In genomic region chr5:18216016-18216415, GRCh38 we compare ENCODE assay signal across 25 cellular contexts.
"Had no signal": no experiment of that assay in that cellular context is flagged by ENCODE, and none has a peak within 500 bp of the region (broad histone marks: within the 10 kb centered on the region; RNA-seq: fewer than 3 reads in every experiment).

No MANE protein-coding gene starts in this region.

- H3K4me3 Mint-ChIP-seq: activated CD4-positive, alpha-beta memory T cell treated with anti-CD3 and anti-CD28 coated beads for 36 hours; activated naive CD8-positive, alpha-beta T cell treated with anti-CD3 and anti-CD28 coated beads, Interleukin-2, amount 10 ng/mL, durations not matched to agents 7 days and 5 days; activated T-helper 17 cell treated with anti-CD3 and anti-CD28 coated beads, Interleukin-2, amount 50 U/mL, for 72 hours; brain; dendritic cell treated with granulocyte-macrophage colony-stimulating factor and Interleukin-4, amounts not matched to agents 40 ng/mL and 50 ng/mL, for 4 days; memory B cell; naive B cell; neural crest cell had no signal

- FAIRE-seq: TTC549 had no signal

- H3K4me1 Mint-ChIP-seq: activated naive CD8-positive, alpha-beta T cell treated with anti-CD3 and anti-CD28 coated beads, Interleukin-2, amount 10 ng/mL, durations not matched to agents 7 days and 5 days; activated T-helper 17 cell treated with anti-CD3 and anti-CD28 coated beads, Interleukin-2, amount 50 U/mL, for 72 hours; brain; memory B cell; naive B cell; neural crest cell had no signal

- H3K27me3 Mint-ChIP-seq: activated CD4-positive, alpha-beta memory T cell treated with anti-CD3 and anti-CD28 coated beads for 36 hours; activated naive CD8-positive, alpha-beta T cell treated with anti-CD3 and anti-CD28 coated beads, Interleukin-2, amount 10 ng/mL, durations not matched to agents 7 days and 5 days; activated T-helper 17 cell treated with anti-CD3 and anti-CD28 coated beads, Interleukin-2, amount 50 U/mL, for 72 hours; brain; dendritic cell treated with granulocyte-macrophage colony-stimulating factor and Interleukin-4, amounts not matched to agents 40 ng/mL and 50 ng/mL, for 4 days; memory B cell; naive B cell had no signal

- H3K4me3 ChIP-seq: esophagus muscularis mucosa, mucosa of descending colon, thyroid gland had no signal

- H3K36me3 Mint-ChIP-seq: activated CD4-positive, alpha-beta memory T cell treated with anti-CD3 and anti-CD28 coated beads for 36 hours; activated naive CD8-positive, alpha-beta T cell treated with anti-CD3 and anti-CD28 coated beads, Interleukin-2, amount 10 ng/mL, durations not matched to agents 7 days and 5 days; brain; memory B cell; naive B cell had no signal

- H3K27ac Mint-ChIP-seq: activated CD4-positive, alpha-beta memory T cell treated with anti-CD3 and anti-CD28 coated beads for 36 hours; activated naive CD8-positive, alpha-beta T cell treated with anti-CD3 and anti-CD28 coated beads, Interleukin-2, amount 10 ng/mL, durations not matched to agents 7 days and 5 days; activated T-helper 17 cell treated with anti-CD3 and anti-CD28 coated beads, Interleukin-2, amount 50 U/mL, for 72 hours; brain; dendritic cell treated with granulocyte-macrophage colony-stimulating factor and Interleukin-4, amounts not matched to agents 40 ng/mL and 50 ng/mL, for 4 days; memory B cell; naive B cell had no signal

- DNase-seq: activated CD4-positive, alpha-beta memory T cell treated with anti-CD3 and anti-CD28 coated beads for 36 hours; activated CD4-positive, alpha-beta T cell treated with anti-CD3 and anti-CD28 coated beads for 4 hours; activated naive CD4-positive, alpha-beta T cell; activated naive CD8-positive, alpha-beta T cell treated with anti-CD3 and anti-CD28 coated beads, Interleukin-2, amount 10 ng/mL, durations not matched to agents 7 days and 5 days; activated T-cell treated with anti-CD3 and anti-CD28 coated beads for 4 hours; amygdala; cerebellar nuclear complex; effector CD8-positive, alpha-beta T cell; left ventricle myocardium superior; mucosa of descending colon; naive B cell; retina; stimulated activated CD4-positive, alpha-beta T cell treated with anti-CD3 and anti-CD28 coated beads, Interleukin-12 subunit alpha, Interleukin-12 subunit beta, amount 100 ng/mL, for 4 hours; stimulated activated CD4-positive, alpha-beta T cell treated with anti-CD3 and anti-CD28 coated beads, Interleukin-1b, Interleukin-23, amount 100 ng/mL, for 48 hours; stimulated activated CD8-positive, alpha-beta memory T cell treated with anti-CD3 and anti-CD28 coated beads, Interleukin-4, amount 100 ng/mL, for 48 hours; stimulated activated naive CD4-positive, alpha-beta T cell; T-helper 2 cell; thyroid gland had no signal
